14 cellular contexts compared by ENCODE assay signal in the genomic region with DNA sequence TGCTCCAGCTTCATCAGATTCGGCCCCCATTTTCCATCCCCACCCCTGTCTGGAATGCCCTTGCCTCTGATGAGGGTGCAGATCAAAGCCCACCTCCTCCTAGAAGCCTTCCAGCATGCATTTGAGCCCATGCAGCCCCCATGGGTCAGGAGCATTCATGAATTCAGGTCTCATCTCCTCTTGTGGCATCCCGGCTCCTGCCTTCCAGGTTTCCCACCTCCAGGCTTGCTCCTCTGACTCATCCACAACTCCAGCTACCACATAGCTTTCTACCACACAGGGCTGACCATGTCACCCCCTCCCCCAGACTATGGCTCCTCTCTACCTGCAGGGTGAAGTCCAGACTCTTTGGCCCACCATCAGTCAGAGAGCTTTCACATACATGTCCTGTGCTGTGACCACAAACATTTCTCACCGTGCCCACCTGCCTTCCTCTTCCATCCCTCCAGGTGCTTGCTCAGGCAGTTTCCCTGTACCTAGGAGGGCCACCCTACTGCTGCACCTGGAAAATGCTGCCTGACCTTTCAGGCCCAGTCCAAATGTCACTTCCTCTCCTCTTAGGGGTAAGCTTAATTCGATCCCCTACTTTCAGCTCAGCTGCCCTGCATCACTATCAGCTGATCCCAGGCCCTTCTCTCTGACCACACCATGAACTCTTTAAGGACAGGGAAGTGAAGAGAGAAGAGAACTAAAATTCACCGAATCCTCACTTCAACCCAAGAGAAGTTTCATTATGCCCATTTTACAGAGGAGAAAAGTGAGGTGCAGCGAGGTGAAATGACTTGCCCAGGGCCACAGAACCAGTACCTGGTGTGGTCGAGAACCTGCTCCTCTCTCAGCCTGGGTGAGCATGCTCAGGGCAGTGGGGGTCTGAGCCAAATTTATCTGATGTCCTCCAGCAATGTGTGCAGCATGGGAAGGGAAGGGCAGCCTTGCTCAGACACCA. TPM values are rescaled to one million over a fixed set of nuclear protein-coding genes. Genes with fewer than 3 reads are reported as not detected.
DNase-seq lines count a peak whose midpoint lies in the region; ATAC-seq lines count a peak whose summit lies in the region.
"Had no signal": no experiment of that assay in that cellular context is flagged by ENCODE, and none has a peak within 500 bp of the region (broad histone marks: within the 10 kb centered on the region; RNA-seq: fewer than 3 reads in every experiment).

No MANE protein-coding gene starts in this region.

- no peak overlapping the region for H4K12ac ChIP-seq in trophoblast cell (ENCODE audit: low read depth, low read length)

- H3K4me2 ChIP-seq in trophoblast cell (ENCODE audit: low read length) = no peak overlapping the region

- H4K8ac ChIP-seq in trophoblast cell (ENCODE audit: low read depth, low read length) = no peak overlapping the region

- no peak overlapping the region for H2AK5ac ChIP-seq in trophoblast cell (ENCODE audit: low read length)

- DNase-seq in ELR (ENCODE audit: low read depth) (peak; percentile 14), RPMI8226 (peak; percentile 86), trophoblast cell (no peak), KBM-7 (no peak)
- DNase-seq: activated T-cell treated with anti-CD3 and anti-CD28 coated beads, Interleukin-2, amount 50 U/mL, for 72 hours; CD4-positive, alpha-beta T cell; foreskin fibroblast; NCI-H2107; NCI-H748 treated with DMSO at 0.1 percent for 48 hours had no signal

- no peak overlapping the region for H4K91ac ChIP-seq in trophoblast cell (ENCODE audit: low read depth, low read length)

- no peak overlapping the region for H3K18ac ChIP-seq in trophoblast cell (ENCODE audit: low read length)

- peak overlapping the region; percentile 51 for H2BK12ac ChIP-seq in trophoblast cell (ENCODE audit: low read length)

- H3K4me3 ChIP-seq in esophagus (ENCODE audit: low read depth in 1 of 2, low read length in 2 of 2) (no peak overlapping the region), trophoblast cell (ENCODE audit: low read depth, low read length) (no peak overlapping the region)
- H3K4me3 ChIP-seq: ascending aorta, tibial nerve had no signal

- H2BK5ac ChIP-seq in trophoblast cell (ENCODE audit: low read depth, low read length, poor library complexity) = no peak overlapping the region

- H3K9ac ChIP-seq in trophoblast cell (ENCODE audit: low read length) = no peak overlapping the region

- H3K9me3 ChIP-seq in esophagus (ENCODE audit: control insufficient read depth in 2 of 2, insufficient read depth in 1 of 2, low read depth in 1 of 2, low read length in 1 of 2) (no peaks in the 10 kb centered on the region), trophoblast cell (ENCODE audit: insufficient read depth, low read depth, low read length) (no peaks in the 10 kb centered on the region)
- H3K9me3 ChIP-seq: ascending aorta, tibial nerve had no signal

- no peaks in the 10 kb centered on the region for H3K79me2 ChIP-seq in trophoblast cell (ENCODE audit: control insufficient read depth, insufficient read depth, low read length, poor library complexity)

- ATAC-seq in GM18870 (IDR thresholded peaks at IDR 0.05; ENCODE audit: unreplicated experiment) = no peak
- no peak for ATAC-seq in HG02623 (IDR thresholded peaks at IDR 0.05; ENCODE audit: unreplicated experiment)
- ATAC-seq: activated T-cell treated with anti-CD3 and anti-CD28 coated beads, Interleukin-2, amount 50 U/mL, for 72 hours had no signal

- H3K4ac ChIP-seq in trophoblast cell (ENCODE audit: low read depth, low read length) = no peak overlapping the region

- no peak overlapping the region for H2AFZ ChIP-seq in trophoblast cell (ENCODE audit: insufficient read depth, low read length, poor library complexity)

- H3K4me1 ChIP-seq in esophagus (ENCODE audit: control insufficient read depth in 2 of 2, insufficient read depth in 2 of 2, low read length in 1 of 2) (peaks cover 0 to 5% of the 10 kb centered on the region in 2 donors), trophoblast cell (ENCODE audit: control insufficient read depth in 1 of 2, insufficient read depth in 2 of 2, low read length in 2 of 2) (peaks cover 13 to 17% of the 10 kb centered on the region in 2 experiments)
- H3K4me1 ChIP-seq: ascending aorta had no signal

- in situ Hi-C loops in KBM-7 (cut with MboI; ENCODE audit: low pct_unique_long_range_greater_than_20kb, low sequenced_read_pairs) = no loop called here

- H3K36me3 ChIP-seq in esophagus (ENCODE audit: control insufficient read depth in 2 of 2, insufficient read depth in 2 of 2, low read length in 1 of 2) (no peaks in the 10 kb centered on the region), trophoblast cell (ENCODE audit: control insufficient read depth in 1 of 2, insufficient read depth in 2 of 2, low read length in 2 of 2) (no peaks in the 10 kb centered on the region)
- H3K36me3 ChIP-seq: ascending aorta, tibial nerve had no signal

- H3K14ac ChIP-seq in trophoblast cell (ENCODE audit: low read length) = no peak overlapping the region

- H3K27ac ChIP-seq in esophagus (ENCODE audit: low read depth in 2 of 2, low read length in 1 of 2) (peak overlapping the region; percentile 8 to 49), trophoblast cell (ENCODE audit: low read depth, low read length) (no peak overlapping the region)
- H3K27ac ChIP-seq: ascending aorta had no signal

- H2BK120ac ChIP-seq in trophoblast cell (ENCODE audit: insufficient read depth, low read length, poor library complexity) = no peak overlapping the region

- WGBS in esophagus, 2 donors = 65 to 71% methylated on average over 7 of the region's 7 CpGs
- no CpG with 5 or more reads among the region's 7 CpGs for WGBS in trophoblast cell (ENCODE audit: extremely low coverage, insufficient coverage, insufficient read length)

- no peak overlapping the region for H3K23ac ChIP-seq in trophoblast cell (ENCODE audit: low read length)

- H3K79me1 ChIP-seq in trophoblast cell (ENCODE audit: low read length) = no peaks in the 10 kb centered on the region

- peaks cover 0 to 2% of the 10 kb centered on the region in 2 donors for H3K27me3 ChIP-seq in esophagus (ENCODE audit: control insufficient read depth in 1 of 2, insufficient read depth in 2 of 2, low read length in 2 of 2)
- H3K27me3 ChIP-seq in trophoblast cell (ENCODE audit: insufficient read depth, low read length) = no peaks in the 10 kb centered on the region
- H3K27me3 ChIP-seq: ascending aorta had no signal

RNA-seq across cellular contexts. Expression of a gene that starts 13.7 kb away (rescaled TPM):
- polyA plus RNA-seq in esophagus = 1 to 10 TPM; 1.7 TPM
- polyA plus RNA-seq in trophoblast cell (2013) = 23.6 and 27.1 TPM in 2 replicates

Comparison
In these comparisons a context has a peak if more than half of its experiments do, and no peak if none do; other contexts are left out.
1. DNase-seq: peak in ELR (single experiment) and RPMI8226 (single experiment); none in trophoblast cell (0 of 2) and KBM-7 (single experiment).